In genomic region chr13:30585748-30586262, GRCh38 we compare ENCODE assay signal across 17 cellular contexts. TPM values are rescaled to one million over a fixed set of nuclear protein-coding genes. Genes with fewer than 3 reads are reported as not detected.
DNase-seq lines count a peak whose midpoint lies in the region; ATAC-seq and TF ChIP-seq lines count a peak whose summit lies in the region.
"Had no signal": no experiment of that assay in that cellular context is flagged by ENCODE, and none has a peak within 500 bp of the region (broad histone marks: within the 10 kb centered on the region; RNA-seq: fewer than 3 reads in every experiment).

No MANE protein-coding gene starts in this region.

- H4K20me1 ChIP-seq in IMR-90 (ENCODE audit: insufficient read depth, low read length), result no peaks in the 10 kb centered on the region

- CTCF ChIA-PET in IMR-90 (lab: Yijun Ruan, JAX), result interaction anchor here (0.6 kb wide), 3 partner anchors 444 to 1388 kb away, joined by 3 to 4 read pairs (median 3); no protein-coding TSS in a partner anchor

- POLR2A ChIA-PET in IMR-90 (lab: Charles Lee; ENCODE audit: unreplicated experiment), result no interaction called here

- no peak overlapping the region for H2AK5ac ChIP-seq in IMR-90 (ENCODE audit: low read depth, low read length)

- ATAC-seq in IMR-90 (ENCODE audit: low read depth), result peak; percentile 89
- no peak for ATAC-seq in HG03442 (IDR thresholded peaks at IDR 0.05; ENCODE audit: unreplicated experiment)

- H3K9ac ChIP-seq in IMR-90 (ENCODE audit: low read depth, low read length), result no peak overlapping the region

- H3K9me3 Mint-ChIP-seq in activated naive CD8-positive, alpha-beta T cell treated with anti-CD3 and anti-CD28 coated beads for 36 hours, result no peaks in the 10 kb centered on the region
- H3K9me3 Mint-ChIP-seq: brain had no signal

- no peak overlapping the region for H2AK9ac ChIP-seq in IMR-90 (replicated peaks; ENCODE audit: low read depth, low read length, poor library complexity)

- H3K9me1 ChIP-seq in IMR-90 (ENCODE audit: insufficient read depth, low read length), result peaks cover 3% of the 10 kb centered on the region; the same call in 1 of the 2 replicates

- no peaks in the 10 kb centered on the region for H3K4me1 Mint-ChIP-seq in activated naive CD8-positive, alpha-beta T cell treated with anti-CD3 and anti-CD28 coated beads for 36 hours
- H3K4me1 Mint-ChIP-seq: brain had no signal

- TF ChIP-seq CTCF in IMR-90 (conservative IDR thresholded peaks at IDR 0.05; ENCODE audit: low read depth, low read length) (no peak), adrenal gland (IDR thresholded peaks at IDR 0.05) (no peak)

- peak overlapping the region in 1 of 2 experiments; percentile 10; a peak in 1 of 4 replicates for H4K8ac ChIP-seq in IMR-90 (ENCODE audit: low read depth in 2 of 2, low read length in 2 of 2)

- 0 out of 2 replicates have a peak overlapping the region, but pooled peaks have one; percentile 1 for H3K14ac ChIP-seq in IMR-90 (replicated peaks; ENCODE audit: low read depth, low read length)

- peak overlapping the region; percentile 49; the same call in 1 of the 2 replicates for H3K4me2 ChIP-seq in IMR-90 (ENCODE audit: low read depth, low read length)

- no peak overlapping the region for H3K4me3 ChIP-seq in IMR-90 (ENCODE audit: insufficient read depth, low read depth, low read length)
- no peak overlapping the region for H3K4me3 ChIP-seq in adrenal gland
- H3K4me3 ChIP-seq: skin epidermis had no signal

- H3K4me3 Mint-ChIP-seq in activated naive CD8-positive, alpha-beta T cell treated with anti-CD3 and anti-CD28 coated beads for 36 hours, result no peak overlapping the region
- H3K4me3 Mint-ChIP-seq: brain had no signal

- no peak overlapping the region for H2BK15ac ChIP-seq in IMR-90 (ENCODE audit: low read depth, low read length)

- no peaks in the 10 kb centered on the region for H3K27me3 Mint-ChIP-seq in activated naive CD8-positive, alpha-beta T cell treated with anti-CD3 and anti-CD28 coated beads for 36 hours
- H3K27me3 Mint-ChIP-seq: brain had no signal

- TF ChIP-seq RAD21 in IMR-90 (IDR thresholded peaks at IDR 0.05; ENCODE audit: low read length), result no peak; the same call in 1 of the 2 replicates

- H3K36me3 Mint-ChIP-seq in activated naive CD8-positive, alpha-beta T cell treated with anti-CD3 and anti-CD28 coated beads for 36 hours, result no peaks in the 10 kb centered on the region
- H3K36me3 Mint-ChIP-seq: brain had no signal

- TF ChIP-seq POLR2A in IMR-90 (IDR thresholded peaks at IDR 0.05; ENCODE audit: low read depth, low read length) (no peak), adrenal gland (IDR thresholded peaks at IDR 0.05) (no peak)

- no peaks in the 10 kb centered on the region; a peak in 1 of 4 replicates for H3K79me1 ChIP-seq in IMR-90 (ENCODE audit: low read depth in 1 of 2, low read length in 2 of 2)

- peak overlapping the region; percentile 0; the same call in 1 of the 2 replicates for H3K18ac ChIP-seq in IMR-90 (ENCODE audit: low read depth, low read length)

- no peaks in the 10 kb centered on the region for H3K9me3 ChIP-seq in IMR-90 (ENCODE audit: control insufficient read depth, insufficient read depth, low read length)
- no peaks in the 10 kb centered on the region for H3K9me3 ChIP-seq in adrenal gland (replicated peaks in 1 of 3)

- H3K23ac ChIP-seq in IMR-90 (ENCODE audit: low read depth, low read length), result peak overlapping the region; percentile 1; the same call in 1 of the 2 replicates

- H3K4me1 ChIP-seq in IMR-90 (ENCODE audit: control insufficient read depth, insufficient read depth, low read length) (no peaks in the 10 kb centered on the region), adrenal gland (replicated peaks in 1 of 2) (peaks cover 5 to 20% of the 10 kb centered on the region in 2 donors)

- intact Hi-C loops in IMR-90 (cut with micrococcal nuclease) (no loop called here), adrenal gland (cut with DNase I) (no loop called here)

- no TSS peak for BruUV-seq in IMR-90 (replicated peaks; lab: Mats Ljungman, UMichigan)

- H4K91ac ChIP-seq in IMR-90 (ENCODE audit: insufficient read depth, low read depth, low read length), result no peak overlapping the region

- WGBS in IMR-90 (ENCODE audit: extremely low coverage in 2 of 2, insufficient read length in 1 of 2), 2 experiments, result 0% methylated on average over 1 of the region's 3 CpGs; no CpG with 5 or more reads in 1 of the 2 experiments
- 21 to 32% (median 23%) methylated on average over 3 of the region's 3 CpGs for WGBS in adrenal gland, 4 donors

- H3K36me3 ChIP-seq in IMR-90 (ENCODE audit: control insufficient read depth, insufficient read depth, low read length) (no peaks in the 10 kb centered on the region), adrenal gland (replicated peaks in 1 of 2) (no peaks in the 10 kb centered on the region)

- no peak overlapping the region for H2BK20ac ChIP-seq in IMR-90 (ENCODE audit: low read depth, low read length)

- H3K27ac Mint-ChIP-seq in activated naive CD8-positive, alpha-beta T cell treated with anti-CD3 and anti-CD28 coated beads for 36 hours, result no peak overlapping the region

- H2BK120ac ChIP-seq in IMR-90 (ENCODE audit: low read depth, low read length), result peak overlapping the region; percentile 1; the same call in 1 of the 2 replicates

- in situ Hi-C loops in IMR-90 (cut with MboI; ENCODE audit: low sequenced_read_pairs), result no loop called here

- peak overlapping the region; percentile 52 for H2BK5ac ChIP-seq in IMR-90 (ENCODE audit: low read depth, low read length, poor library complexity, severe bottlenecking)

- no peak overlapping the region for H2AFZ ChIP-seq in IMR-90 (replicated peaks; ENCODE audit: low read length, poor library complexity)

- no peak overlapping the region for H4K5ac ChIP-seq in IMR-90 (ENCODE audit: low read depth, low read length)

- dilution Hi-C loops in IMR-90 (cut with HindIII; ENCODE audit: low sequenced_read_pairs, unreplicated experiment), result no loop called here

- DNase-seq in AG08396 (ENCODE audit: low spot score), result peak; percentile 9
- DNase-seq in IMR-90, result peak; percentile 93
- DNase-seq in adrenal gland, result peak in 6 of 7 donors; percentile 46 to 85 (median 56)
- peak; percentile 19 for DNase-seq in glomerular visceral epithelial cell (ENCODE audit: extremely low spot score)
- DNase-seq in activated naive CD8-positive, alpha-beta T cell treated with anti-CD3 and anti-CD28 coated beads for 36 hours, result no peak
- DNase-seq in NOMO-1 treated with dmso at 0.1 percent for 144 hours (lab: John Stamatoyannopoulos, UW; ENCODE audit: unreplicated experiment), result no peak
- DNase-seq in RKO (ENCODE audit: low spot score), result no peak
- DNase-seq: ACHN; activated effector memory CD4-positive, alpha-beta T cell treated with anti-CD3 and anti-CD28 coated beads, Interleukin-2, amount 50 U/mL, for 16 hours; effector CD8-positive, alpha-beta T cell; NCI-H2081 treated with DMSO at 0.1 percent for 48 hours; NK-92 treated with Interleukin-12 subunit alpha and Interleukin-12 subunit beta, amount 100 ng/mL, for 24 hours; nucleus accumbens; stimulated activated naive CD4-positive, alpha-beta T cell treated with Interleukin-2 at 50 U/mL for 16 hours had no signal

- H3K4ac ChIP-seq in IMR-90 (ENCODE audit: low read depth, low read length), result peak overlapping the region; percentile 13; the same call in 1 of the 2 replicates

- H3K56ac ChIP-seq in IMR-90 (ENCODE audit: extremely low read depth, insufficient read depth, low read length), result no peak overlapping the region

- H3K27me3 ChIP-seq in IMR-90 (ENCODE audit: control insufficient read depth, insufficient read depth, low read length) (no peaks in the 10 kb centered on the region), adrenal gland (no peaks in the 10 kb centered on the region)

- H3K27ac ChIP-seq in IMR-90 (ENCODE audit: insufficient read depth, low read length), result no peak overlapping the region
- H3K27ac ChIP-seq in adrenal gland, result peak overlapping the region in 4 of 5 donors; percentile 39 to 55 (median 48)
- H3K27ac ChIP-seq: skin epidermis had no signal

TF ChIP-seq in IMR-90, 13 proteins besides CTCF, POLR2A, EP300 and RAD21:
- TF ChIP-seq CEBPB (IDR thresholded peaks at IDR 0.05; ENCODE audit: low read depth, low read length) (peak; percentile 62), MAFK (IDR thresholded peaks at IDR 0.05; ENCODE audit: low read depth, low read length) (peak; percentile 63), NFE2L2 (IDR thresholded peaks at IDR 0.05; ENCODE audit: low read depth, low read length) (peak; percentile 90), ELK1 (IDR thresholded peaks at IDR 0.05; ENCODE audit: borderline replicate concordance, low read depth, low read length) (no peak), RCOR1 (IDR thresholded peaks at IDR 0.05; ENCODE audit: insufficient replicate concordance, low read length) (no peak), FOS (IDR thresholded peaks at IDR 0.05; ENCODE audit: low read depth, low read length) (peak; percentile 61)

RNA-seq across cellular contexts. Expression of gene USPL1, which starts 31.9 kb away (rescaled TPM):
- total RNA-seq in IMR-90 (2012; rRNA removed) (15.4 and 22.5 TPM in 2 replicates), adrenal gland (10 to 100 TPM in 6 of 8 donors, 1 to 10 TPM in 2; 6.3 to 18.7 (median 14.7) TPM)
- polyA plus RNA-seq in IMR-90 (2012; rRNA removed) (8.3 and 12.1 TPM in 2 replicates), adrenal gland (10 to 100 TPM; 15.4 to 18.5 (median 15.4) TPM)
- 1.6 and 2.3 TPM in 2 replicates for polyA plus RNA-seq in IMR-90 (2012; cell fraction: cytosol; rRNA removed)
- 5.0 and 36.2 TPM in 2 replicates for polyA plus RNA-seq in IMR-90 (2012; cell fraction: nucleus; rRNA removed; ENCODE audit: low replicate concordance)
- total RNA-seq in activated naive CD8-positive, alpha-beta T cell treated with anti-CD3 and anti-CD28 coated beads for 36 hours, result 10 to 100 TPM; 13.6 to 15.3 TPM

Comparison
In these comparisons a context has a peak if more than half of its experiments do, and no peak if none do; other contexts are left out.
1. DNase-seq: peak in AG08396 (single experiment), IMR-90 (single experiment), adrenal gland (6 of 7) and glomerular visceral epithelial cell (single experiment); none in activated naive CD8-positive, alpha-beta T cell treated with anti-CD3 and anti-CD28 coated beads for 36 hours (single experiment), NOMO-1 treated with dmso at 0.1 percent for 144 hours (single experiment) and RKO (single experiment).